Comparison of ENCODE assay signal across 14 cellular contexts in genomic region chr20:32511358-32512046, GRCh38.
A peak's percentile ranks its signal among the peaks of the same experiment; 100 is the strongest.
DNase-seq lines count a peak whose midpoint lies in the region; ATAC-seq and TF ChIP-seq lines count a peak whose summit lies in the region.
"Had no signal": no experiment of that assay in that cellular context is flagged by ENCODE, and none has a peak within 500 bp of the region (broad histone marks: within the 10 kb centered on the region; RNA-seq: fewer than 3 reads in every experiment).

No MANE protein-coding gene starts in this region.

- H2AFZ ChIP-seq in Loucy (ENCODE audit: low read length), result no peak overlapping the region

- H3K27me3 Mint-ChIP-seq in CD4-positive, alpha-beta memory T cell, result no peaks in the 10 kb centered on the region
- peaks cover 11% of the 10 kb centered on the region for H3K27me3 Mint-ChIP-seq in nephron progenitor cell (ENCODE audit: low read depth, poor library complexity)

- no peaks in the 10 kb centered on the region for H3K27me3 ChIP-seq in CD4-positive, alpha-beta memory T cell (ENCODE audit: insufficient read depth, low read length)
- no peaks in the 10 kb centered on the region for H3K27me3 ChIP-seq in Loucy (ENCODE audit: insufficient read depth, low read length, poor library complexity, severe bottlenecking)
- no peaks in the 10 kb centered on the region for H3K27me3 ChIP-seq in effector memory CD4-positive, alpha-beta T cell (replicated peaks; ENCODE audit: control insufficient read depth, insufficient read depth, low read length, poor library complexity, severe bottlenecking)
- H3K27me3 ChIP-seq: right lobe of liver had no signal

- POLR2A ChIA-PET in CD4-positive, alpha-beta memory T cell (lab: Charles Lee; ENCODE audit: partially characterized antibody), result interaction anchor here (1.6 to 5.0 kb wide), 4 partner anchors 15 to 30 kb away, joined by 6 to 64 read pairs (median 20); no protein-coding TSS in a partner anchor

- H3K9me2 ChIP-seq in Loucy (replicated peaks; ENCODE audit: low read depth, low read length), result no peaks in the 10 kb centered on the region

- H3K4me2 ChIP-seq in Loucy (ENCODE audit: low read depth, low read length, poor library complexity, severe bottlenecking), result peak overlapping the region; percentile 80

- CTCF ChIA-PET in CD4-positive, alpha-beta memory T cell (lab: Charles Lee; ENCODE audit: partially characterized antibody), result interaction anchor here (1.4 to 3.5 kb wide), 3 partner anchors 11 to 142 kb away, joined by 4 to 16 read pairs (median 14); no protein-coding TSS in a partner anchor

- H3K4me3 Mint-ChIP-seq in CD4-positive, alpha-beta memory T cell, result peak overlapping the region; percentile 77 to 86 (median 82)
- peak overlapping the region; percentile 44 for H3K4me3 Mint-ChIP-seq in nephron progenitor cell

- peaks cover 62 to 97% (median 79%) of the 10 kb centered on the region in 4 donors for H3K4me1 Mint-ChIP-seq in CD4-positive, alpha-beta memory T cell
- peaks cover 77% of the 10 kb centered on the region for H3K4me1 Mint-ChIP-seq in nephron progenitor cell

- peaks cover 77% of the 10 kb centered on the region for H3K4me1 ChIP-seq in CD4-positive, alpha-beta memory T cell (ENCODE audit: insufficient read depth, low read length)
- peaks cover 67% of the 10 kb centered on the region for H3K4me1 ChIP-seq in Loucy (ENCODE audit: insufficient read depth, low read length, poor library complexity, severe bottlenecking)
- H3K4me1 ChIP-seq in effector memory CD4-positive, alpha-beta T cell (ENCODE audit: control insufficient read depth, insufficient read depth, low read length, poor library complexity, severe bottlenecking), result peaks cover 60% of the 10 kb centered on the region

- no peak overlapping the region for H3K4me3 ChIP-seq in CD4-positive, alpha-beta memory T cell (ENCODE audit: low read length in 2 of 2)
- H3K4me3 ChIP-seq in Loucy (ENCODE audit: low read length, poor library complexity, severe bottlenecking), result peak overlapping the region; percentile 69
- H3K4me3 ChIP-seq in effector memory CD4-positive, alpha-beta T cell (ENCODE audit: insufficient read depth, low read depth, low read length, poor library complexity, severe bottlenecking), result peak overlapping the region; percentile 31
- H3K4me3 ChIP-seq: right lobe of liver had no signal

- ATAC-seq in GM19463 (IDR thresholded peaks at IDR 0.05; ENCODE audit: unreplicated experiment), result no peak
- ATAC-seq: right lobe of liver had no signal

- no peak for TF ChIP-seq CTCF in Loucy (conservative IDR thresholded peaks at IDR 0.05; ENCODE audit: low read length)
- no peak for TF ChIP-seq CTCF in nephron progenitor cell (IDR thresholded peaks at IDR 0.05)

- peaks cover 69% of the 10 kb centered on the region for H3K79me2 ChIP-seq in Loucy (ENCODE audit: insufficient read depth, low read length)

- no peaks in the 10 kb centered on the region for H3K9me3 ChIP-seq in CD4-positive, alpha-beta memory T cell (ENCODE audit: control insufficient read depth in 1 of 2, low read length in 2 of 2)
- no peaks in the 10 kb centered on the region for H3K9me3 ChIP-seq in Loucy (ENCODE audit: insufficient read depth, low read depth, low read length)
- no peaks in the 10 kb centered on the region for H3K9me3 ChIP-seq in effector memory CD4-positive, alpha-beta T cell (ENCODE audit: control insufficient read depth, low read length)
- H3K9me3 ChIP-seq: right lobe of liver had no signal

- H3K9ac ChIP-seq in Loucy (ENCODE audit: low read depth, low read length, poor library complexity, severe bottlenecking), result peak overlapping the region; percentile 67

- DNase-seq in CD4-positive, alpha-beta memory T cell, result no peak
- no peak for DNase-seq in effector memory CD4-positive, alpha-beta T cell
- no peak for DNase-seq in nephron progenitor cell
- DNase-seq in effector CD8-positive, alpha-beta T cell (lab: John Stamatoyannopoulos, UW), result no peak
- DNase-seq in D341Med (ENCODE audit: low spot score), result no peak
- DNase-seq: activated effector memory CD4-positive, alpha-beta T cell treated with anti-CD3 and anti-CD28 coated beads, Interleukin-2, amount 50 U/mL, for 16 hours; KG1; NCI-H1694 treated with DMSO at 0.1 percent for 48 hours; WERI-Rb-1 had no signal

- intact Hi-C loops in CD4-positive, alpha-beta memory T cell (cut with micrococcal nuclease), result no loop called here

- peaks cover 0 to 2% (median 0%) of the 10 kb centered on the region in 8 donors for H3K9me3 Mint-ChIP-seq in CD4-positive, alpha-beta memory T cell
- no peaks in the 10 kb centered on the region for H3K9me3 Mint-ChIP-seq in nephron progenitor cell

- H3F3A ChIP-seq in Loucy (ENCODE audit: low read depth), result peaks cover 11% of the 10 kb centered on the region; the same call in 1 of the 2 replicates

- H3K36me3 ChIP-seq in CD4-positive, alpha-beta memory T cell (ENCODE audit: insufficient read depth, low read length), result peaks cover 16% of the 10 kb centered on the region
- H3K36me3 ChIP-seq in Loucy (ENCODE audit: insufficient read depth, low read length), result peaks cover 39% of the 10 kb centered on the region; the same call in 1 of the 2 replicates
- peaks cover 13% of the 10 kb centered on the region for H3K36me3 ChIP-seq in effector memory CD4-positive, alpha-beta T cell (ENCODE audit: control insufficient read depth, insufficient read depth, low read length)
- H3K36me3 ChIP-seq: right lobe of liver had no signal

- H3K27ac Mint-ChIP-seq in CD4-positive, alpha-beta memory T cell, result peak overlapping the region; percentile 92 to 97 (median 94)
- peak overlapping the region; percentile 93 for H3K27ac Mint-ChIP-seq in nephron progenitor cell

- H4K20me1 ChIP-seq in Loucy (ENCODE audit: insufficient read depth, low read length, poor library complexity, severe bottlenecking), result no peaks in the 10 kb centered on the region

- H3K27ac ChIP-seq in CD4-positive, alpha-beta memory T cell (ENCODE audit: low read depth, low read length), result peak overlapping the region; percentile 60
- peak overlapping the region; percentile 63 for H3K27ac ChIP-seq in effector memory CD4-positive, alpha-beta T cell (ENCODE audit: insufficient read depth, low read length, poor library complexity, severe bottlenecking)
- H3K27ac ChIP-seq: C4-2B, right lobe of liver, RWPE1, WERI-Rb-1 had no signal

- H3K36me3 Mint-ChIP-seq in CD4-positive, alpha-beta memory T cell, result peaks cover 46 to 65% of the 10 kb centered on the region in 2 donors
- H3K36me3 Mint-ChIP-seq in nephron progenitor cell (ENCODE audit: low read depth), result peaks cover 50% of the 10 kb centered on the region

Comparison
In these comparisons a context has a peak if more than half of its experiments do, and no peak if none do; other contexts are left out.
1. H3K4me3 ChIP-seq: peak in Loucy (single experiment) and effector memory CD4-positive, alpha-beta T cell (single experiment); none in CD4-positive, alpha-beta memory T cell (0 of 2).